1 cellular context compared by ENCODE assay signal in the genomic region with DNA sequence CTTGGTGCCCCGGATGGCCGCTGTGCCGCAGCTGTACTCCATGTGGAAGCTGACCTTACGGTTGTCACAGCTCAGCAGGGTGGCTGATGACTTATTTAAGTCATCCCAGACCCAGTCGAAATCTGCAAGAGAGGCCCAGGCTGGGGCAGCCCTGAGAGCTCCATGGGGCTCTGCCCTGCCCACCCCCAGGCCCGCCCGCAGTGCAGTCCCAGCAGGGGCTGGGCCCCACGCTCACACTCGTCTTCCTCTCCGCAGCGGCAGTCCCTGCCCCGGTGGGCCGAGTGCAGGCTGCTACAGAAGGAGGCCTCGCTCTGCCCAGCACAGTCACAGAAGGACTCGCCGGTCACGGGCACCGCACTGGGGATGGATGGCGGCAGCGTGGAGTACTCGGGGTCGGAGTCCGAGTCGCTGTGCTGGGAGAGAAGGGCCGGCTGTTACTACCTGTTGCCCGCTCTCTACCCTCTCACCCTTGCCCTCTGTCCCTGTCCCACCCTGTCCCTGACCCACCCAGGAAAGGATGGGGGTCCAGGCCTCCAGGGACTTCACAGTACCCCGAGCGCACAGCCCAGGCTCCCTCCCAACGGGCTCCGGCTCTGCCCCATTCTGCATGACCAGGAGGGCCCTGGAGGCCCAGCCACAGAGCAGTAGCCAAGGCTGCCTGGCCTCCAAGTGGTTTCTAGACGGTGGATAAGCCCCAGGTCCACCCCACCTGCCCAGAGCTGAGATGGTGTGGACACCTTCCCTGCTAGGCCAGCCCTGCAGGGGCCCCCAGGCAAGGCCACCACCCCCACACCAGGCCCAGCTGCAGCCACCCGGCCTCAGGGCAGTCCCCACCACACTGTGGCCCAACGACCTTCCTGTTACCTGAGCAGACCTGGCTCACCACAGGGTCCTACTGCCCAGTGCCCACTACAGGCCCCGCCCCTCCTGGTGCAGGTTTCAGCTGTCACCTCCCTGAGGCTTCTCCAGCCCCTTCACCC.
TF ChIP-seq lines count a peak whose summit lies in the region.

No MANE protein-coding gene starts in this region.

TF ChIP-seq in A549, 52 proteins besides CTCF, POLR2A, EP300 and RAD21:
- TF ChIP-seq, protein P1, sequence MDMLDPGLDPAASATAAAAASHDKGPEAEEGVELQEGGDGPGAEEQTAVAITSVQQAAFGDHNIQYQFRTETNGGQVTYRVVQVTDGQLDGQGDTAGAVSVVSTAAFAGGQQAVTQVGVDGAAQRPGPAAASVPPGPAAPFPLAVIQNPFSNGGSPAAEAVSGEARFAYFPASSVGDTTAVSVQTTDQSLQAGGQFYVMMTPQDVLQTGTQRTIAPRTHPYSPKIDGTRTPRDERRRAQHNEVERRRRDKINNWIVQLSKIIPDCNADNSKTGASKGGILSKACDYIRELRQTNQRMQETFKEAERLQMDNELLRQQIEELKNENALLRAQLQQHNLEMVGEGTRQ (IDR thresholded peaks at IDR 0.05) = no peak
- TF ChIP-seq, protein P2, sequence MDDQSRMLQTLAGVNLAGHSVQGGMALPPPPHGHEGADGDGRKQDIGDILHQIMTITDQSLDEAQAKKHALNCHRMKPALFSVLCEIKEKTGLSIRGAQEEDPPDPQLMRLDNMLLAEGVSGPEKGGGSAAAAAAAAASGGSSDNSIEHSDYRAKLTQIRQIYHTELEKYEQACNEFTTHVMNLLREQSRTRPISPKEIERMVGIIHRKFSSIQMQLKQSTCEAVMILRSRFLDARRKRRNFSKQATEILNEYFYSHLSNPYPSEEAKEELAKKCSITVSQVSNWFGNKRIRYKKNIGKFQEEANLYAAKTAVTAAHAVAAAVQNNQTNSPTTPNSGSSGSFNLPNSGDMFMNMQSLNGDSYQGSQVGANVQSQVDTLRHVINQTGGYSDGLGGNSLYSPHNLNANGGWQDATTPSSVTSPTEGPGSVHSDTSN (IDR thresholded peaks at IDR 0.05) = peak; percentile 44
TF ChIP-seq in A549: peak in this region for 1.
